In the genomic region with DNA sequence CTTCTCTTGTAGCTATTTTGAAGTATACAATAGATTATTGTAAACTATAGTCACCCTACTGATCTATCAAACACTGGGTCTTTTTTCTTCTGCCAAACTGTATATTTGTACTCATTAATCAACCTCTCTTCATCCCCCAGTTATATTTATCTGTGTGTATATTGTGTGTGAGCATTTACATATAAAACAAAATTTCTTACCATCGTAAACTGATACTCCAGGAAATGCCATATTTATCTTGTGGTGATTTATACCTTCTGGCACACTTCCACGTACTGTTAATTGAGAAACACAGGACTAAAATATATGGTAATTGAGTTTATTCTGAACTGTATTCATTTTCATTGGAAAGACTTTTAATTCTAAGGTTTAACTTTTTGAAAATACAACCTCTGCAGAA, we compare ENCODE assay signal across 15 cellular contexts. TPM values are rescaled to one million over a fixed set of nuclear protein-coding genes. Genes with fewer than 3 reads are reported as not detected.
A peak's percentile ranks its signal among the peaks of the same experiment; 100 is the strongest.
DNase-seq lines count a peak whose midpoint lies in the region; ATAC-seq, FAIRE-seq and TF ChIP-seq lines count a peak whose summit lies in the region.
"Had no signal": no experiment of that assay in that cellular context is flagged by ENCODE, and none has a peak within 500 bp of the region (broad histone marks: within the 10 kb centered on the region; RNA-seq: fewer than 3 reads in every experiment).

No MANE protein-coding gene starts in this region.

- TF ChIP-seq CTCF in SK-N-SH (IDR thresholded peaks at IDR 0.05) (no peak), OCI-LY7 (conservative IDR thresholded peaks at IDR 0.05; ENCODE audit: low read length) (no peak)

- no TSS peak for BruUV-seq in OCI-LY7 (replicated peaks; lab: Mats Ljungman, UMichigan)

- H3K9me3 ChIP-seq in SK-N-SH (no peaks in the 10 kb centered on the region), OCI-LY7 (ENCODE audit: low read length) (no peaks in the 10 kb centered on the region)
- H3K9me3 ChIP-seq: neutrophil had no signal

- CTCF ChIA-PET in SK-N-SH (lab: Yijun Ruan, JAX), result interaction anchor here (1.0 to 1.3 kb wide), 3 partner anchors 19 to 492 kb away, joined by 3 to 5 read pairs (median 4); a partner anchor contains a TSS
- CTCF ChIA-PET in OCI-LY7 (lab: Charles Lee; ENCODE audit: unreplicated experiment), result no interaction called here

- H3K4me3 ChIP-seq in SK-N-SH (ENCODE audit: low read depth in 2 of 2, low read length in 1 of 2) (no peak overlapping the region), OCI-LY7 (ENCODE audit: low read depth, low read length, poor library complexity, severe bottlenecking) (no peak overlapping the region)

- POLR2A ChIA-PET in SK-N-SH (lab: Yijun Ruan, JAX), result no interaction called here
- POLR2A ChIA-PET in OCI-LY7 (lab: Charles Lee), result interaction anchor here (0.6 to 1.4 kb wide), 5 partner anchors 9 to 1187 kb away, joined by 3 to 6 read pairs (median 3); no protein-coding TSS in a partner anchor

- no peaks in the 10 kb centered on the region for H3K27me3 ChIP-seq in SK-N-SH (ENCODE audit: insufficient read depth)
- H3K27me3 ChIP-seq: neutrophil had no signal

- H3K4me1 ChIP-seq in SK-N-SH (ENCODE audit: control insufficient read depth in 1 of 2, insufficient read depth in 2 of 2, low read depth in 1 of 2, low read length in 1 of 2) (peaks cover 15 to 19% of the 10 kb centered on the region in 2 experiments; a peak in 3 of 4 replicates), OCI-LY7 (ENCODE audit: insufficient read depth, low read length, poor library complexity, severe bottlenecking) (no peaks in the 10 kb centered on the region)

- H3F3A ChIP-seq in SK-N-SH (replicated peaks; ENCODE audit: insufficient read depth), result peaks cover 9% of the 10 kb centered on the region

- 43% methylated on average over 2 of the region's 2 CpGs for WGBS in SK-N-SH (ENCODE audit: low lambda C conversion rate)

- H3K4me2 ChIP-seq in SK-N-SH (peak overlapping the region; percentile 5; the same call in 1 of the 2 replicates), OCI-LY7 (ENCODE audit: low read length) (no peak overlapping the region)

- H3K27ac ChIP-seq in SK-N-SH (ENCODE audit: low read depth in 2 of 2, low read length in 1 of 2) (peak overlapping the region in 1 of 2 experiments; percentile 29; a peak in 1 of 4 replicates), OCI-LY7 (ENCODE audit: low read depth, low read length, poor library complexity, severe bottlenecking) (no peak overlapping the region)
- H3K27ac ChIP-seq: neutrophil had no signal

- H2AFZ ChIP-seq in SK-N-SH (ENCODE audit: low read depth), result 0 out of 2 replicates have a peak overlapping the region, but pooled peaks have one; percentile 8
- no peak overlapping the region for H2AFZ ChIP-seq in OCI-LY7 (ENCODE audit: low read length)

- TF ChIP-seq EP300 in SK-N-SH (IDR thresholded peaks at IDR 0.05; ENCODE audit: borderline replicate concordance in 1 of 2, low read depth in 1 of 2, low read length in 1 of 2), result no peak

- intact Hi-C loops in OCI-LY7 (cut with micrococcal nuclease; ENCODE audit: unreplicated experiment), result no loop called here

- ATAC-seq in HG03045 (IDR thresholded peaks at IDR 0.05; ENCODE audit: unreplicated experiment), result no peak
- ATAC-seq: activated CD4-positive, CD25-positive, alpha-beta regulatory T cell treated with anti-CD3 and anti-CD28 coated beads, Interleukin-2, amount 50 U/mL, for 24 hours; stimulated activated effector memory CD8-positive, alpha-beta T cell treated with anti-CD3 and anti-CD28 coated beads, Interleukin-12 subunit alpha, Interleukin-12 subunit beta, amount 100 ng/mL, for 72 hours had no signal

- peak; percentile 72 for DNase-seq in COLO829 (ENCODE audit: low spot score)
- peak; percentile 36 for DNase-seq in NCI-H1048 (lab: John Stamatoyannopoulos, UW)
- no peak for DNase-seq in SK-N-SH
- DNase-seq in foreskin melanocyte, result peak; percentile 64
- DNase-seq in H54 (ENCODE audit: insufficient read length, low spot score), result no peak
- DNase-seq in NCI-H510A treated with DMSO at 0.1 percent for 48 hours (lab: John Stamatoyannopoulos, UW), result no peak
- no peak for DNase-seq in OCI-LY7 (ENCODE audit: low spot score)
- DNase-seq: immature natural killer cell, NCI-H446 treated with DMSO at 0.1 percent for 48 hours had no signal

- no peak overlapping the region for H3K9ac ChIP-seq in SK-N-SH

- no peaks in the 10 kb centered on the region for H4K20me1 ChIP-seq in SK-N-SH (ENCODE audit: insufficient read depth)
- 0 out of 2 replicates have a peak, but pooled peaks cover 10% of the 10 kb centered on the region for H4K20me1 ChIP-seq in OCI-LY7 (ENCODE audit: insufficient read depth, low read length)

- H3K79me2 ChIP-seq in SK-N-SH (ENCODE audit: insufficient read depth) (peaks cover 97% of the 10 kb centered on the region), OCI-LY7 (ENCODE audit: insufficient read depth, low read depth, low read length) (peaks cover 35% of the 10 kb centered on the region; the same call in 1 of the 2 replicates)

- no peak for TF ChIP-seq RAD21 in SK-N-SH (IDR thresholded peaks at IDR 0.05; ENCODE audit: low read length)

- no peak for TF ChIP-seq POLR2A in H54 (IDR thresholded peaks at IDR 0.05; ENCODE audit: low read depth, low read length)

- H3K36me3 ChIP-seq in SK-N-SH (replicated peaks in 1 of 2; ENCODE audit: control insufficient read depth in 1 of 2, insufficient read depth in 2 of 2, low read length in 1 of 2) (peaks cover 44 to 58% of the 10 kb centered on the region in 2 experiments), OCI-LY7 (ENCODE audit: insufficient read depth, low read length) (peaks cover 96% of the 10 kb centered on the region)

- H3K9me2 ChIP-seq in SK-N-SH (no peaks in the 10 kb centered on the region), OCI-LY7 (ENCODE audit: insufficient read depth, low read length) (no peaks in the 10 kb centered on the region)

- FAIRE-seq in H54 (lab: Jason Lieb, UNC), result no peak
- FAIRE-seq: GM18507, RCC 7860 had no signal

TF ChIP-seq in SK-N-SH, 30 proteins besides CTCF, POLR2A, EP300 and RAD21:
- TF ChIP-seq NFIC (IDR thresholded peaks at IDR 0.05; ENCODE audit: borderline replicate concordance), result peak; percentile 61
- no peak for TF ChIP-seq FOXM1 (IDR thresholded peaks at IDR 0.05; ENCODE audit: low read depth)
- TF ChIP-seq JUND (IDR thresholded peaks at IDR 0.05), result 0 out of 2 replicates have a peak, but pooled peaks have one; percentile 11
- TF ChIP-seq EZH2phosphoT487 (IDR thresholded peaks at IDR 0.05; ENCODE audit: borderline replicate concordance, low read depth), result no peak
- TF ChIP-seq MEF2A (IDR thresholded peaks at IDR 0.05; ENCODE audit: borderline replicate concordance, low read depth), result no peak
- TF ChIP-seq, protein P1, sequence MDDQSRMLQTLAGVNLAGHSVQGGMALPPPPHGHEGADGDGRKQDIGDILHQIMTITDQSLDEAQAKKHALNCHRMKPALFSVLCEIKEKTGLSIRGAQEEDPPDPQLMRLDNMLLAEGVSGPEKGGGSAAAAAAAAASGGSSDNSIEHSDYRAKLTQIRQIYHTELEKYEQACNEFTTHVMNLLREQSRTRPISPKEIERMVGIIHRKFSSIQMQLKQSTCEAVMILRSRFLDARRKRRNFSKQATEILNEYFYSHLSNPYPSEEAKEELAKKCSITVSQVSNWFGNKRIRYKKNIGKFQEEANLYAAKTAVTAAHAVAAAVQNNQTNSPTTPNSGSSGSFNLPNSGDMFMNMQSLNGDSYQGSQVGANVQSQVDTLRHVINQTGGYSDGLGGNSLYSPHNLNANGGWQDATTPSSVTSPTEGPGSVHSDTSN (IDR thresholded peaks at IDR 0.05), result peak; percentile 73
- TF ChIP-seq ELF1 (IDR thresholded peaks at IDR 0.05), result peak; percentile 32; the same call in 1 of the 2 replicates
- TF ChIP-seq FOXJ3 (CRISPR knock-in tag; IDR thresholded peaks at IDR 0.05), result no peak
- TF ChIP-seq YY1 (IDR thresholded peaks at IDR 0.05; ENCODE audit: low read depth), result no peak
- no peak for TF ChIP-seq GABPA (IDR thresholded peaks at IDR 0.05; ENCODE audit: low read depth)
- TF ChIP-seq, protein P2, sequence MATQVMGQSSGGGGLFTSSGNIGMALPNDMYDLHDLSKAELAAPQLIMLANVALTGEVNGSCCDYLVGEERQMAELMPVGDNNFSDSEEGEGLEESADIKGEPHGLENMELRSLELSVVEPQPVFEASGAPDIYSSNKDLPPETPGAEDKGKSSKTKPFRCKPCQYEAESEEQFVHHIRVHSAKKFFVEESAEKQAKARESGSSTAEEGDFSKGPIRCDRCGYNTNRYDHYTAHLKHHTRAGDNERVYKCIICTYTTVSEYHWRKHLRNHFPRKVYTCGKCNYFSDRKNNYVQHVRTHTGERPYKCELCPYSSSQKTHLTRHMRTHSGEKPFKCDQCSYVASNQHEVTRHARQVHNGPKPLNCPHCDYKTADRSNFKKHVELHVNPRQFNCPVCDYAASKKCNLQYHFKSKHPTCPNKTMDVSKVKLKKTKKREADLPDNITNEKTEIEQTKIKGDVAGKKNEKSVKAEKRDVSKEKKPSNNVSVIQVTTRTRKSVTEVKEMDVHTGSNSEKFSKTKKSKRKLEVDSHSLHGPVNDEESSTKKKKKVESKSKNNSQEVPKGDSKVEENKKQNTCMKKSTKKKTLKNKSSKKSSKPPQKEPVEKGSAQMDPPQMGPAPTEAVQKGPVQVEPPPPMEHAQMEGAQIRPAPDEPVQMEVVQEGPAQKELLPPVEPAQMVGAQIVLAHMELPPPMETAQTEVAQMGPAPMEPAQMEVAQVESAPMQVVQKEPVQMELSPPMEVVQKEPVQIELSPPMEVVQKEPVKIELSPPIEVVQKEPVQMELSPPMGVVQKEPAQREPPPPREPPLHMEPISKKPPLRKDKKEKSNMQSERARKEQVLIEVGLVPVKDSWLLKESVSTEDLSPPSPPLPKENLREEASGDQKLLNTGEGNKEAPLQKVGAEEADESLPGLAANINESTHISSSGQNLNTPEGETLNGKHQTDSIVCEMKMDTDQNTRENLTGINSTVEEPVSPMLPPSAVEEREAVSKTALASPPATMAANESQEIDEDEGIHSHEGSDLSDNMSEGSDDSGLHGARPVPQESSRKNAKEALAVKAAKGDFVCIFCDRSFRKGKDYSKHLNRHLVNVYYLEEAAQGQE (IDR thresholded peaks at IDR 0.05; ENCODE audit: low read depth, low read length), result no peak
- TF ChIP-seq, protein P3, sequence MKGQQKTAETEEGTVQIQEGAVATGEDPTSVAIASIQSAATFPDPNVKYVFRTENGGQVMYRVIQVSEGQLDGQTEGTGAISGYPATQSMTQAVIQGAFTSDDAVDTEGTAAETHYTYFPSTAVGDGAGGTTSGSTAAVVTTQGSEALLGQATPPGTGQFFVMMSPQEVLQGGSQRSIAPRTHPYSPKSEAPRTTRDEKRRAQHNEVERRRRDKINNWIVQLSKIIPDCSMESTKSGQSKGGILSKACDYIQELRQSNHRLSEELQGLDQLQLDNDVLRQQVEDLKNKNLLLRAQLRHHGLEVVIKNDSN (IDR thresholded peaks at IDR 0.05; ENCODE audit: borderline replicate concordance, low read depth), result no peak

RNA-seq across cellular contexts. Expression of a gene that starts 18.9 kb away (rescaled TPM):
- polyA plus RNA-seq in SK-N-SH (2012; rRNA removed), result 17.1 and 21.2 TPM in 2 replicates
- polyA plus RNA-seq in SK-N-SH (2012; cell fraction: cytosol; rRNA removed), result 10.0 and 12.1 TPM in 2 replicates
- polyA plus RNA-seq in SK-N-SH (2012; cell fraction: nucleus; rRNA removed), result 62.9 and 95.4 TPM in 2 replicates
- total RNA-seq in OCI-LY7 (2014; rRNA removed; shearing (Covaris generic)), result 47.3 and 56.5 TPM in 2 replicates
- total RNA-seq in OCI-LY7 (2022), result 71.0 and 77.7 TPM in 2 replicates

Comparison
In these comparisons a context has a peak if more than half of its experiments do, and no peak if none do; other contexts are left out.
1. DNase-seq: peak in COLO829 (single experiment), NCI-H1048 (single experiment) and foreskin melanocyte (single experiment); none in SK-N-SH (single experiment), H54 (single experiment), NCI-H510A treated with DMSO at 0.1 percent for 48 hours (single experiment) and OCI-LY7 (single experiment).